ENCODE assay signal across 18 cellular contexts in the genomic region with DNA sequence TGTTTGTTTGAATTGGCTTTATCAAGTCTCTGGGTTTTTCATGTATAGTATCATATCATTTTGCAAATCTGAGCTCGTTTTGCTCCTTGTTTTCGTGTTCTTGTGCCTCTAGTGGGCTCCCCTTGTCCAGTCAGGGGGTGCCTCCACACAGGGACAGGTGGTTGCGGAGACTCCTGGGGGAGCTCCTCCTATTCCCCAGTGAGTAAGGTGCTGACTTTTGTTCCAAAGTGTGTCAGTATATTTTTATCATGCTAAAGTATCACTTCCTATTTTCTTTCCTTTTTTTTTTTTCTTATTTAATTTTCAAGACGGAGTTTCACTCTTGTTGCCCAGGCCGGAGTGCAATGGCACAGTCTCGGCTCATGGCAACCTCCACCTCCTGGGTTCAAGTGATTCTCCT. TPM values are rescaled to one million over a fixed set of nuclear protein-coding genes. Genes with fewer than 3 reads are reported as not detected.
"Had no signal": no experiment of that assay in that cellular context is flagged by ENCODE, and none has a peak within 500 bp of the region (broad histone marks: within the 10 kb centered on the region; RNA-seq: fewer than 3 reads in every experiment).

No MANE protein-coding gene starts in this region.

- H3K27me3 ChIP-seq: adrenal gland, cardiac muscle cell, gastroesophageal sphincter, heart right ventricle, upper lobe of left lung had no signal

- H3K9me3 Mint-ChIP-seq: activated CD4-positive, alpha-beta T cell treated with anti-CD3 and anti-CD28 coated beads, Interleukin-2, amount 10 ng/mL, durations not matched to agents 7 days and 5 days; activated naive CD4-positive, alpha-beta T cell treated with anti-CD3 and anti-CD28 coated beads, Interleukin-2, amount 10 ng/mL, durations not matched to agents 7 days and 5 days; stimulated activated naive CD8-positive, alpha-beta T cell treated with anti-CD3 and anti-CD28 coated beads, Interleukin-15, amount 100 ng/mL, for 72 hours; T-helper 1 cell treated with Interleukin-12 subunit alpha and Interleukin-12 subunit beta and Interleukin-4 antibody, amounts not matched to agents 30 μg/mL and 1 μg/mL, for 36 hours had no signal

- H3K27ac ChIP-seq: adrenal gland, cardiac muscle cell, gastroesophageal sphincter, heart right ventricle, prostate gland, skin epidermis, upper lobe of left lung had no signal

- ATAC-seq: gastroesophageal sphincter; heart right ventricle; right cardiac atrium; stimulated activated naive CD8-positive, alpha-beta T cell treated with anti-CD3 and anti-CD28 coated beads, Interleukin-15, amount 100 ng/mL, for 72 hours had no signal

- H3K4me1 Mint-ChIP-seq: activated CD4-positive, alpha-beta T cell treated with anti-CD3 and anti-CD28 coated beads, Interleukin-2, amount 10 ng/mL, durations not matched to agents 7 days and 5 days; activated naive CD4-positive, alpha-beta T cell treated with anti-CD3 and anti-CD28 coated beads, Interleukin-2, amount 10 ng/mL, durations not matched to agents 7 days and 5 days had no signal

- H3K27ac Mint-ChIP-seq: activated CD4-positive, alpha-beta T cell treated with anti-CD3 and anti-CD28 coated beads, Interleukin-2, amount 10 ng/mL, durations not matched to agents 7 days and 5 days; activated naive CD4-positive, alpha-beta T cell treated with anti-CD3 and anti-CD28 coated beads, Interleukin-2, amount 10 ng/mL, durations not matched to agents 7 days and 5 days; T-helper 1 cell treated with Interleukin-12 subunit alpha and Interleukin-12 subunit beta and Interleukin-4 antibody, amounts not matched to agents 30 μg/mL and 1 μg/mL, for 36 hours had no signal

- H3K4me1 ChIP-seq: adrenal gland, gastroesophageal sphincter, prostate gland, upper lobe of left lung had no signal

- H3K27me3 Mint-ChIP-seq: activated CD4-positive, alpha-beta T cell treated with anti-CD3 and anti-CD28 coated beads, Interleukin-2, amount 10 ng/mL, durations not matched to agents 7 days and 5 days; activated naive CD4-positive, alpha-beta T cell treated with anti-CD3 and anti-CD28 coated beads, Interleukin-2, amount 10 ng/mL, durations not matched to agents 7 days and 5 days; stimulated activated naive CD8-positive, alpha-beta T cell treated with anti-CD3 and anti-CD28 coated beads, Interleukin-15, amount 100 ng/mL, for 72 hours had no signal

- DNase-seq: activated CD4-positive, alpha-beta T cell treated with anti-CD3 and anti-CD28 coated beads, Interleukin-2, amount 10 ng/mL, durations not matched to agents 7 days and 5 days; activated naive CD4-positive, alpha-beta T cell treated with anti-CD3 and anti-CD28 coated beads, Interleukin-2, amount 10 ng/mL, durations not matched to agents 7 days and 5 days; activated T-cell treated with anti-CD3 and anti-CD28 coated beads for 4 hours; adrenal gland; heart right ventricle; right cardiac atrium; stimulated activated CD4-positive, alpha-beta T cell treated with anti-CD3 and anti-CD28 coated beads, Interleukin-4, amount 100 ng/mL, for 4 hours; stimulated activated CD8-positive, alpha-beta memory T cell treated with anti-CD3 and anti-CD28 coated beads, Interleukin-4, amount 100 ng/mL, for 48 hours; stimulated activated naive CD8-positive, alpha-beta T cell treated with anti-CD3 and anti-CD28 coated beads, Interleukin-15, amount 100 ng/mL, for 72 hours; upper lobe of left lung had no signal

- H3K4me3 Mint-ChIP-seq: activated CD4-positive, alpha-beta T cell treated with anti-CD3 and anti-CD28 coated beads, Interleukin-2, amount 10 ng/mL, durations not matched to agents 7 days and 5 days; activated naive CD4-positive, alpha-beta T cell treated with anti-CD3 and anti-CD28 coated beads, Interleukin-2, amount 10 ng/mL, durations not matched to agents 7 days and 5 days; stimulated activated naive CD8-positive, alpha-beta T cell treated with anti-CD3 and anti-CD28 coated beads, Interleukin-15, amount 100 ng/mL, for 72 hours; T-helper 1 cell treated with Interleukin-12 subunit alpha and Interleukin-12 subunit beta and Interleukin-4 antibody, amounts not matched to agents 30 μg/mL and 1 μg/mL, for 36 hours had no signal

- H3K4me3 ChIP-seq: adrenal gland, cardiac muscle cell, gastroesophageal sphincter, heart right ventricle, prostate gland, skin epidermis, upper lobe of left lung had no signal

- H3K9me3 ChIP-seq: adrenal gland, gastroesophageal sphincter, heart right ventricle, prostate gland, upper lobe of left lung had no signal

- H3K36me3 ChIP-seq: prostate gland had no signal

RNA-seq across cellular contexts. Expression of a gene that starts 30.3 kb away (rescaled TPM):
- total RNA-seq: activated CD8-positive, alpha-beta memory T cell treated with anti-CD3 and anti-CD28 coated beads for 36 hours; adrenal gland; cardiac muscle cell; gastroesophageal sphincter; heart right ventricle; mesenteric fat pad; right cardiac atrium; temporal lobe had no signal
